In the genomic region with DNA sequence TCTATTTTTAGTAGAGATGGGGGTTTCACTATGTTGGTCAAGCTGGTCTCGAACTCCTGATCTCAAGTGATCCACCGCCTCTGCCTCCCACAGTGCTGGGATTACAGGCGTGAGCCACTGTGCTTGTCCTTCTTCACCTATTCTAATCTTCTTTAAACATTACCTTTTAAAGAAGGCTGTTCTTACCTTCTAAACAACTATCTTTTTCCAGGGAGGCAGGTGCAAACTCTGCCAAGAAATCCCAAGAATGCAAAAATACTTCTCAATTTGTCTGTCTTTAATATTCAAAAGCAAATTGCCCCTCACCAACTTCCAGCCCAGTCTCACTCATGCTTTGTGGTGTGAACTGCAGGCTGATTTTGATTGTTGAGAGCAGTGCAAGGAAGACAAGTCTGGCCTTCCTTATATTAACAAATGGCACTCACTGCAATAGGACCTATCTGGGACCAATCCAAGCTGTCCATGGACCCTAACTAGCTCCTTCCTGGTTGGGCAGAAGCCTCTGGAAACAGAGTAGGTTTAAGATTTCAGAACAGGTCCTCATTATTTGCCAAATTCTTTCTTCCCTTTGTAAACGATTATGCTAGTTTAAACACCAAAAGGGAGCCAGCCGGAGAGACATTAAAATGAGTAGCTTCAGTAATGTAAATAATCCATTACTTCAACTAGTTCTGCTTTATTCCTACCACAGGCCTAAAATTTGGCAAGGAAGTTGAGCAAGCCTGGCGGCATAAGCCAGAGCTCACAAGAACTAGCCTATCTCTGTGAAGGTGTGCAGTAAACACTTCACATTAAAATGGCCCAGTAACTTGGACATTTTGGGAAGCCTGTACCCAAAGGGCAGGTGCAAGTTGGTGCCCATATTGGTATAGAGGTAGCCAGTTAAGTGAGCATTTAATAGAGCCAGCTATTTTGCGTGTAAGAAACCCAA, we compare ENCODE assay signal across 8 cellular contexts. TPM values are rescaled to one million over a fixed set of nuclear protein-coding genes. Genes with fewer than 3 reads are reported as not detected.
DNase-seq lines count a peak whose midpoint lies in the region; ATAC-seq and TF ChIP-seq lines count a peak whose summit lies in the region.

No MANE protein-coding gene starts in this region.

- H3K9me3 ChIP-seq in SK-N-MC (ENCODE audit: low read depth, low read length): no peaks in the 10 kb centered on the region
- H3K9me3 ChIP-seq in neural progenitor cell (ENCODE audit: low read depth): no peaks in the 10 kb centered on the region

- peak overlapping the region; percentile 93 for H3K27ac ChIP-seq in SK-N-MC
- H3K27ac ChIP-seq in neural progenitor cell: peak overlapping the region; percentile 99

- peaks cover 17% of the 10 kb centered on the region for H4K20me1 ChIP-seq in neural progenitor cell (ENCODE audit: low read depth)

- TF ChIP-seq CTCF in epithelial cell of esophagus (IDR thresholded peaks at IDR 0.05; ENCODE audit: insufficient read depth, low read depth, low read length, missing control alignments) (no peak), neural progenitor cell (IDR thresholded peaks at IDR 0.05) (no peak), GM13977 (IDR thresholded peaks at IDR 0.05; ENCODE audit: extremely low read depth, insufficient read depth, missing control alignments) (no peak)

- peaks cover 29% of the 10 kb centered on the region for H3F3A ChIP-seq in neural progenitor cell (ENCODE audit: low read depth)

- H3K4me3 ChIP-seq in SK-N-MC: peak overlapping the region; percentile 89
- peak overlapping the region; percentile 87 for H3K4me3 ChIP-seq in epithelial cell of esophagus (ENCODE audit: low read length)
- peak overlapping the region; percentile 84 for H3K4me3 ChIP-seq in neural progenitor cell

- H3K36me3 ChIP-seq in SK-N-MC (ENCODE audit: insufficient read depth, low read length): no peaks in the 10 kb centered on the region; the same call in 1 of the 2 replicates
- H3K36me3 ChIP-seq in neural progenitor cell: peaks cover 4% of the 10 kb centered on the region

- H3K4me2 ChIP-seq in neural progenitor cell: peak overlapping the region; percentile 97

- peaks cover 14% of the 10 kb centered on the region for H3K4me1 ChIP-seq in neural progenitor cell

- peaks cover 7% of the 10 kb centered on the region for H3K36me3 Mint-ChIP-seq in neural progenitor cell

- peaks cover 3% of the 10 kb centered on the region for H3K27me3 Mint-ChIP-seq in neural progenitor cell (ENCODE audit: insufficient read depth, low read depth)

- peak; percentile 5 for DNase-seq in stimulated activated CD4-positive, alpha-beta T cell treated with anti-CD3 and anti-CD28 coated beads, Interleukin-15, amount 100 ng/mL, for 24 hours
- no peak for DNase-seq in stimulated activated CD4-positive, alpha-beta T cell treated with anti-CD3 and anti-CD28 coated beads, Interleukin-2, amount 100 ng/mL, for 24 hours
- DNase-seq in SK-N-MC (ENCODE audit: low read depth, low spot score): no peak
- DNase-seq in epithelial cell of esophagus (ENCODE audit: low read depth): peak; percentile 33
- no peak for DNase-seq in neural progenitor cell (ENCODE audit: low spot score)
- no peak for DNase-seq in KG1 (lab: John Stamatoyannopoulos, UW)
- DNase-seq in GM13977 (ENCODE audit: low spot score): no peak

- H3K4me1 Mint-ChIP-seq in neural progenitor cell: peaks cover 17% of the 10 kb centered on the region

- ATAC-seq in HG03565 (IDR thresholded peaks at IDR 0.05; ENCODE audit: unreplicated experiment): no peak

- H3K27me3 ChIP-seq in neural progenitor cell: no peaks in the 10 kb centered on the region

- H3K9ac ChIP-seq in SK-N-MC (ENCODE audit: insufficient read length): peak overlapping the region; percentile 95
- peak overlapping the region; percentile 98 for H3K9ac ChIP-seq in neural progenitor cell

- H3K79me2 ChIP-seq in neural progenitor cell (ENCODE audit: low read depth): peaks cover 26% of the 10 kb centered on the region

- in situ Hi-C loops in GM13977 (cut with MboI; ENCODE audit: low pct_unique_long_range_greater_than_20kb, low sequenced_read_pairs, unreplicated experiment): no loop called here

- H2AFZ ChIP-seq in neural progenitor cell (replicated peaks): no peak overlapping the region

- H3K9me3 Mint-ChIP-seq in neural progenitor cell: no peaks in the 10 kb centered on the region

- H3K27ac Mint-ChIP-seq in neural progenitor cell: peak overlapping the region; percentile 97

- H3K4me3 Mint-ChIP-seq in neural progenitor cell: peak overlapping the region; percentile 99

RNA-seq across cellular contexts. Expression of gene SCAND1, which starts 1.6 kb away (rescaled TPM):
- total RNA-seq in neural progenitor cell (ENCODE audit: low replicate concordance): 6.4 and 46.6 TPM in 2 replicates

RNA-seq across cellular contexts. Expression of gene CNBD2, which starts 15.6 kb away (rescaled TPM):
- total RNA-seq in neural progenitor cell (ENCODE audit: low replicate concordance): 4.4 and 6.1 TPM in 2 replicates

Comparison
In these comparisons a context has a peak if more than half of its experiments do, and no peak if none do; other contexts are left out.
1. DNase-seq: peak in stimulated activated CD4-positive, alpha-beta T cell treated with anti-CD3 and anti-CD28 coated beads, Interleukin-15, amount 100 ng/mL, for 24 hours (single experiment) and epithelial cell of esophagus (single experiment); none in stimulated activated CD4-positive, alpha-beta T cell treated with anti-CD3 and anti-CD28 coated beads, Interleukin-2, amount 100 ng/mL, for 24 hours (0 of 2), SK-N-MC (single experiment), neural progenitor cell (single experiment), KG1 (single experiment) and GM13977 (single experiment).
2. Peak in every context shown above with its lines, with median percentiles within 50 percentile points of each other: H3K4me3 ChIP-seq.